Comparison of ENCODE assay signal across 24 cellular contexts in genomic region chr2:226726546-226726945, GRCh38.
DNase-seq lines count a peak whose midpoint lies in the region; ATAC-seq, FAIRE-seq and TF ChIP-seq lines count a peak whose summit lies in the region.
"Had no signal": no experiment of that assay in that cellular context is flagged by ENCODE, and none has a peak within 500 bp of the region (broad histone marks: within the 10 kb centered on the region; RNA-seq: fewer than 3 reads in every experiment).

No MANE protein-coding gene starts in this region.

- no peaks in the 10 kb centered on the region for H3K79me2 ChIP-seq in ACC112 (ENCODE audit: control insufficient read depth, insufficient read depth, low read length, unreplicated experiment)

- TF ChIP-seq CTCF in bronchial epithelial cell (IDR thresholded peaks at IDR 0.05; ENCODE audit: insufficient read depth, low read length, severe bottlenecking), result no peak
- TF ChIP-seq CTCF in mesothelial cell of epicardium (IDR thresholded peaks at IDR 0.05; ENCODE audit: unreplicated experiment), result no peak
- no peak for TF ChIP-seq CTCF in WERI-Rb-1 (IDR thresholded peaks at IDR 0.05; ENCODE audit: low read depth, low read length)

- H2AFZ ChIP-seq in ACC112 (ENCODE audit: low read length, unreplicated experiment), result peak overlapping the region; percentile 8

- H3K9me3 ChIP-seq in WERI-Rb-1 (ENCODE audit: severe bottlenecking), result no peaks in the 10 kb centered on the region
- H3K9me3 ChIP-seq: A549, prostate gland, uterus had no signal

- no peaks in the 10 kb centered on the region for H3K27me3 Mint-ChIP-seq in mesothelial cell of epicardium (ENCODE audit: low read depth)

- no peak for ATAC-seq in GM18520 (IDR thresholded peaks at IDR 0.05; ENCODE audit: unreplicated experiment)
- no peak for ATAC-seq in HG03432 (IDR thresholded peaks at IDR 0.05; ENCODE audit: unreplicated experiment)
- ATAC-seq: A549, Right ventricle myocardium inferior had no signal

- peak overlapping the region; percentile 66 for H3K27ac ChIP-seq in ACC112 (ENCODE audit: low read depth, low read length)
- no peak overlapping the region for H3K27ac ChIP-seq in WERI-Rb-1
- H3K27ac ChIP-seq: A549, prostate gland, uterus had no signal

- H3K4me1 ChIP-seq in ACC112 (ENCODE audit: control insufficient read depth, insufficient read depth, low read length, unreplicated experiment), result peaks cover 37% of the 10 kb centered on the region
- H3K4me1 ChIP-seq: prostate gland had no signal

- H3K4me1 Mint-ChIP-seq in mesothelial cell of epicardium, result peaks cover 22% of the 10 kb centered on the region
- H3K4me1 Mint-ChIP-seq: CD14-positive monocyte had no signal

- no peaks in the 10 kb centered on the region for H3K36me3 ChIP-seq in ACC112 (ENCODE audit: insufficient read depth, low read length)
- no peaks in the 10 kb centered on the region for H3K36me3 ChIP-seq in bronchial epithelial cell (ENCODE audit: control insufficient read depth, insufficient read depth, low read length)
- H3K36me3 ChIP-seq in WERI-Rb-1, result no peaks in the 10 kb centered on the region
- H3K36me3 ChIP-seq: prostate gland, uterus had no signal

- H3K9me3 Mint-ChIP-seq in mesothelial cell of epicardium, result no peaks in the 10 kb centered on the region
- H3K9me3 Mint-ChIP-seq: memory B cell; T-helper 1 cell treated with Interleukin-12 subunit alpha and Interleukin-12 subunit beta and Interleukin-4 antibody, amounts not matched to agents 30 μg/mL and 1 μg/mL, for 36 hours had no signal

- H3K4me3 ChIP-seq in ACC112 (ENCODE audit: low read depth, low read length) (no peak overlapping the region; the same call in 1 of the 2 replicates), bronchial epithelial cell (ENCODE audit: low read depth, low read length) (no peak overlapping the region), WERI-Rb-1 (ENCODE audit: low read depth, low read length) (no peak overlapping the region)
- H3K4me3 ChIP-seq: A549, prostate gland, skin epidermis had no signal

- peak overlapping the region; percentile 68 for H3K27ac Mint-ChIP-seq in mesothelial cell of epicardium
- H3K27ac Mint-ChIP-seq: CD14-positive monocyte; memory B cell; T-helper 1 cell treated with Interleukin-12 subunit alpha and Interleukin-12 subunit beta and Interleukin-4 antibody, amounts not matched to agents 30 μg/mL and 1 μg/mL, for 36 hours had no signal

- DNase-seq in HT1080 (ENCODE audit: low read depth) (peak; percentile 52), bronchial epithelial cell (ENCODE audit: low read depth) (peak; percentile 44), mesothelial cell of epicardium (ENCODE audit: low spot score in 2 of 2, unreplicated experiment in 2 of 2) (no peak), WERI-Rb-1 (no peak), GOT3 (lab: John Stamatoyannopoulos, UW) (no peak)
- DNase-seq: activated CD4-positive, alpha-beta T cell treated with anti-CD3 and anti-CD28 coated beads, Interleukin-2, amount 50 U/mL, for 4 hours; aorta; DMS53; effector CD4-positive, alpha-beta T cell; Karpas-422; kidney; NCI-H524 treated with DMSO at 0.1 percent for 48 hours; stimulated activated CD4-positive, alpha-beta T cell treated with anti-CD3 and anti-CD28 coated beads, Interleukin-4, amount 100 ng/mL, for 1 hour; uterus had no signal

- H3K4me3 Mint-ChIP-seq in mesothelial cell of epicardium, result no peak overlapping the region
- H3K4me3 Mint-ChIP-seq: CD14-positive monocyte; memory B cell; T-helper 1 cell treated with Interleukin-12 subunit alpha and Interleukin-12 subunit beta and Interleukin-4 antibody, amounts not matched to agents 30 μg/mL and 1 μg/mL, for 36 hours had no signal

- no peak for FAIRE-seq in bronchial epithelial cell (lab: Jason Lieb, UNC)
- FAIRE-seq: A549, kidney had no signal

- H3K36me3 Mint-ChIP-seq in mesothelial cell of epicardium, result no peaks in the 10 kb centered on the region
- H3K36me3 Mint-ChIP-seq: CD14-positive monocyte, memory B cell had no signal

- H3K27me3 ChIP-seq in ACC112 (ENCODE audit: insufficient read depth, low read length), result no peaks in the 10 kb centered on the region
- peaks cover under 1% of the 10 kb centered on the region for H3K27me3 ChIP-seq in bronchial epithelial cell (ENCODE audit: control insufficient read depth, insufficient read depth, low read length)
- H3K27me3 ChIP-seq in WERI-Rb-1 (ENCODE audit: insufficient read depth, low read depth, severe bottlenecking), result no peaks in the 10 kb centered on the region
- H3K27me3 ChIP-seq: uterus had no signal

Comparison
In these comparisons a context has a peak if more than half of its experiments do, and no peak if none do; other contexts are left out.
1. DNase-seq: peak in HT1080 (single experiment) and bronchial epithelial cell (single experiment); none in mesothelial cell of epicardium (0 of 2), WERI-Rb-1 (single experiment) and GOT3 (single experiment).